ENCODE assay signal across 10 cellular contexts in genomic region chr17:198225-198624, GRCh38. TPM values are rescaled to one million over a fixed set of nuclear protein-coding genes. Genes with fewer than 3 reads are reported as not detected.
DNase-seq lines count a peak whose midpoint lies in the region; ATAC-seq, FAIRE-seq and TF ChIP-seq lines count a peak whose summit lies in the region.
"Not testable (repeated sequence)": the region's sequence is repeated elsewhere in the genome, so short reads cannot be mapped to it uniquely, and the experiment has no call there.
"Had no signal": no experiment of that assay in that cellular context is flagged by ENCODE, and none has a peak within 500 bp of the region (broad histone marks: within the 10 kb centered on the region; RNA-seq: fewer than 3 reads in every experiment).

No MANE protein-coding gene starts in this region.

- WGBS in right cardiac atrium = 94% methylated on average over 15 of the region's 15 CpGs
- WGBS in pancreas, 2 donors = 77 to 81% methylated on average over 15 of the region's 15 CpGs
- 91 to 92% methylated on average over 15 of the region's 15 CpGs for WGBS in aorta, 2 donors

- not testable (repeated sequence) for H3K36me3 ChIP-seq in endothelial cell of umbilical vein (ENCODE audit: control insufficient read depth in 2 of 2, extremely low read depth in 1 of 2, insufficient read depth in 2 of 2, low read length in 2 of 2); pancreas; aorta (ENCODE audit: control insufficient read depth in 1 of 2, insufficient read depth in 2 of 2, low read length in 1 of 2)

- TF ChIP-seq POLR2A in GM12891 (IDR thresholded peaks at IDR 0.05; ENCODE audit: low read depth, low read length); endothelial cell of umbilical vein (IDR thresholded peaks at IDR 0.05; ENCODE audit: low read depth, low read length): not testable (repeated sequence)

- peak overlapping the region; percentile 56 to 98 (median 73) for H3K27ac Mint-ChIP-seq in nephron

- peaks cover 60% of the 10 kb centered on the region for H3K4me1 Mint-ChIP-seq in nephron

- not testable (repeated sequence) for ATAC-seq in right cardiac atrium; pancreas; aorta (ENCODE audit: low FRiP score)

- H3K27ac ChIP-seq in endothelial cell of umbilical vein (ENCODE audit: insufficient read depth, low read depth, low read length); right cardiac atrium (ENCODE audit: low read length); pancreas; aorta (ENCODE audit: low read depth in 1 of 2, low read length in 2 of 2): not testable (repeated sequence)

- H3K4me3 Mint-ChIP-seq in nephron = not testable (repeated sequence)

- not testable (repeated sequence) for BruUV-seq in endothelial cell of umbilical vein (replicated peaks; lab: Mats Ljungman, UMichigan)

- H2AFZ ChIP-seq in endothelial cell of umbilical vein (ENCODE audit: low read depth, low read length) = not testable (repeated sequence)

- H3K4me1 ChIP-seq in endothelial cell of umbilical vein (ENCODE audit: control insufficient read depth, extremely low read depth, insufficient read depth, low read length) = peaks cover 19% of the 10 kb centered on the region
- H3K4me1 ChIP-seq in right cardiac atrium (ENCODE audit: control insufficient read depth, insufficient read depth, low read length); aorta (ENCODE audit: control insufficient read depth in 1 of 2, insufficient read depth in 2 of 2, low read length in 2 of 2): not testable (repeated sequence)
- peaks cover 4 to 35% (median 8%) of the 10 kb centered on the region in 3 donors for H3K4me1 ChIP-seq in pancreas

- not testable (repeated sequence) for DNase-seq in GM12891 (ENCODE audit: insufficient read length, low spot score); endothelial cell of umbilical vein (ENCODE audit: low read depth, low spot score)
- peak; percentile 9 for DNase-seq in activated naive CD4-positive, alpha-beta T cell treated with anti-CD3 and anti-CD28 coated beads, Interleukin-2, amount 50 U/mL, for 16 hours
- peak in 2 of 3 donors; percentile 8 to 47 for DNase-seq in right cardiac atrium
- peak in 1 of 6 donors; percentile 37 for DNase-seq in pancreas
- DNase-seq in aorta = peak; percentile 45 to 71

- CTCF ChIA-PET in endothelial cell of umbilical vein (lab: Charles Lee) = not testable (repeated sequence)

- POLR2A ChIA-PET in endothelial cell of umbilical vein (lab: Charles Lee) = not testable (repeated sequence)

- TF ChIP-seq CTCF in endothelial cell of umbilical vein (IDR thresholded peaks at IDR 0.05; ENCODE audit: extremely low read depth in 1 of 2, insufficient read depth in 1 of 2, low read depth in 1 of 2, low read length in 2 of 2); nephron (IDR thresholded peaks at IDR 0.05; ENCODE audit: unreplicated experiment in 3 of 3); pancreas (IDR thresholded peaks at IDR 0.05): not testable (repeated sequence)

- not testable (repeated sequence) for H3K27me3 ChIP-seq in endothelial cell of umbilical vein (ENCODE audit: control insufficient read depth in 2 of 2, insufficient read depth in 2 of 2, low read length in 2 of 2); right cardiac atrium (ENCODE audit: control insufficient read depth, insufficient read depth); pancreas; aorta (ENCODE audit: control insufficient read depth in 1 of 2, insufficient read depth in 2 of 2, low read length in 1 of 2)

- H3K9me3 Mint-ChIP-seq in nephron = not testable (repeated sequence)

- intact Hi-C loops in endothelial cell of umbilical vein (cut with micrococcal nuclease); right cardiac atrium (cut with DNase I); pancreas (cut with DNase I); aorta (cut with DNase I): not testable (repeated sequence)

- H4K20me1 ChIP-seq in endothelial cell of umbilical vein (replicated peaks; ENCODE audit: control insufficient read depth, extremely low read depth, insufficient read depth, low read length) = not testable (repeated sequence)

- H3K27me3 Mint-ChIP-seq in nephron (ENCODE audit: low read depth) = not testable (repeated sequence)

- not testable (repeated sequence) for H3K9ac ChIP-seq in endothelial cell of umbilical vein (replicated peaks; ENCODE audit: extremely low read depth, insufficient read depth, low read length)

- H3K4me2 ChIP-seq in endothelial cell of umbilical vein (ENCODE audit: insufficient read depth, low read length) = not testable (repeated sequence)

- not testable (repeated sequence) for H3K9me3 ChIP-seq in endothelial cell of umbilical vein (replicated peaks; ENCODE audit: control insufficient read depth, insufficient read depth, low read length); right cardiac atrium (ENCODE audit: control insufficient read depth, low read length); pancreas; aorta (ENCODE audit: control insufficient read depth, low read length)

- H3K4me3 ChIP-seq in endothelial cell of umbilical vein (replicated peaks in 1 of 3; ENCODE audit: insufficient read depth in 1 of 3, low read depth in 1 of 3, low read length in 3 of 3); right cardiac atrium (ENCODE audit: low read length); pancreas; aorta (ENCODE audit: low read length in 2 of 2): not testable (repeated sequence)

- not testable (repeated sequence) for H3K79me2 ChIP-seq in endothelial cell of umbilical vein (ENCODE audit: control insufficient read depth, insufficient read depth, low read length)

- H3K36me3 Mint-ChIP-seq in nephron (ENCODE audit: low read depth) = not testable (repeated sequence)

- not testable (repeated sequence) for H3K9me1 ChIP-seq in endothelial cell of umbilical vein (replicated peaks; ENCODE audit: control insufficient read depth, extremely low read depth, insufficient read depth, low read length)

- FAIRE-seq in GM12891 (lab: Jason Lieb, UNC) (peak; percentile 64), endothelial cell of umbilical vein (lab: Jason Lieb, UNC) (peak; percentile 78), pancreas (lab: Jason Lieb, UNC) (peak; percentile 32)

- dilution Hi-C loops in endothelial cell of umbilical vein (cut with MboI; ENCODE audit: extremely low pct_ligation_motif_present, low sequenced_read_pairs) = not testable (repeated sequence)

RNA-seq across cellular contexts. Expression of gene DOC2B, which starts 16.8 kb away (rescaled TPM):
- polyA plus RNA-seq in GM12891 (2012; ENCODE audit: low read depth, missing spikeins) = 0.13 TPM
- total RNA-seq in endothelial cell of umbilical vein (0.05 and 0.22 TPM in 2 replicates), right cardiac atrium (1 to 10 TPM; 2.3 to 5.3 (median 3.0) TPM), pancreas (10 to 100 TPM in 4 of 6 donors, 1 to 10 TPM in 2; 4.9 to 25.1 (median 11.5) TPM), aorta (10 to 100 TPM; 16.3 to 35.3 TPM)
- polyA plus RNA-seq in endothelial cell of umbilical vein (0.10 and 0.22 TPM in 2 replicates), right cardiac atrium (2.8 TPM), pancreas (10 to 100 TPM in 1 of 2 donors, 1 to 10 TPM in 1; 4.3 to 12.1 TPM), aorta (under 1 TPM; 0.13 to 0.15 TPM)
- polyA plus RNA-seq in endothelial cell of umbilical vein (2011; cell fraction: cytosol; rRNA removed) = 0.23 and 0.24 TPM in 2 replicates
- 0.07 and 0.24 TPM in 2 replicates for polyA plus RNA-seq in endothelial cell of umbilical vein (2011; cell fraction: nucleus; rRNA removed)
- 0.90 and 3.7 TPM in 2 replicates for polyA plus RNA-seq in endothelial cell of umbilical vein (2012)
- polyA minus RNA-seq in endothelial cell of umbilical vein = 0.04 and 0.15 TPM in 2 replicates
- not detected for polyA minus RNA-seq in endothelial cell of umbilical vein (2011; cell fraction: cytosol; rRNA and poly(A)+ RNA removed)
- polyA minus RNA-seq in endothelial cell of umbilical vein (2011; cell fraction: nucleus; rRNA and poly(A)+ RNA removed) = 0.14 TPM in 1 of 2 replicates, not detected in the other
- total RNA-seq: G401, GM23248 had no signal
- polyA plus RNA-seq: CD4-positive, alpha-beta memory T cell had no signal
